Comparison of ENCODE assay signal across 8 cellular contexts in the genomic region with DNA sequence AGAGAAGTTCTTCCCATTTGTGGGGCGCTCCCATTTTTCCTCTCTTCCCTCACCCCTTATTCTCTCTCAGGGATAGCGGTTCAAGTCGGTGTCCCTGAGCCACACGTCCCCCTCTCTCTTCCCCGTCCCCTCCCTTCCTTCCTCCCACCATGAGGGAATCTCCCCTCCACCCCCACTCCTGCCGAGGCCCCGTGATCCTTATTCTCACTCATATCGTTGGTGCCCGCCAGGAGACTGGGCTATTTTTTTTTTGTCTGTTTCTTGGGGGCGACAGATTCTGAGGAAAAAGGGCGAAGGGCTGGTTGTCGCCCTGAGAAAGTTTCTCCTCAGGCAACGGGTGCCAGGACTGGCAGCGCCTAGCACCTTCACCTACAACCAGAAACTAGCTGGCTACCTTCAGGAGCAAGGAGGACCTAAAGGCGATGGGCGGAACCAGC. TPM values are rescaled to one million over a fixed set of nuclear protein-coding genes. Genes with fewer than 3 reads are reported as not detected.
DNase-seq lines count a peak whose midpoint lies in the region; FAIRE-seq lines count a peak whose summit lies in the region.

No MANE protein-coding gene starts in this region.

- H3K9me3 Mint-ChIP-seq in T-helper 1 cell treated with Interleukin-12 subunit alpha and Interleukin-12 subunit beta and Interleukin-4 antibody, amounts not matched to agents 30 μg/mL and 1 μg/mL, for 36 hours: no peaks in the 10 kb centered on the region
- no peaks in the 10 kb centered on the region for H3K9me3 Mint-ChIP-seq in immature natural killer cell

- H3K36me3 ChIP-seq in adipocyte (ENCODE audit: control insufficient read depth, insufficient read depth, low read length, severe bottlenecking) (peaks cover 11% of the 10 kb centered on the region), stomach smooth muscle (ENCODE audit: control insufficient read depth in 2 of 2, insufficient read depth in 2 of 2, low read length in 2 of 2) (peaks cover 1 to 5% of the 10 kb centered on the region in 2 donors)

- H3K27me3 Mint-ChIP-seq in T-helper 1 cell treated with Interleukin-12 subunit alpha and Interleukin-12 subunit beta and Interleukin-4 antibody, amounts not matched to agents 30 μg/mL and 1 μg/mL, for 36 hours (ENCODE audit: low read depth): peaks cover 10% of the 10 kb centered on the region
- peaks cover 24 to 29% (median 25%) of the 10 kb centered on the region in 3 donors for H3K27me3 Mint-ChIP-seq in immature natural killer cell (ENCODE audit: low read depth in 3 of 3)

- peaks cover 28% of the 10 kb centered on the region for H3K4me1 ChIP-seq in adipocyte (ENCODE audit: control insufficient read depth, insufficient read depth, low read length)
- peaks cover 29% of the 10 kb centered on the region for H3K4me1 ChIP-seq in stomach smooth muscle (ENCODE audit: control insufficient read depth, insufficient read depth, low read length)

- H3K27me3 ChIP-seq in adipocyte (replicated peaks; ENCODE audit: control insufficient read depth, insufficient read depth, low read length) (no peaks in the 10 kb centered on the region), stomach smooth muscle (ENCODE audit: control insufficient read depth in 1 of 2, insufficient read depth in 2 of 2, low read length in 2 of 2) (no peaks in the 10 kb centered on the region)

- peaks cover 24% of the 10 kb centered on the region for H3K4me1 Mint-ChIP-seq in T-helper 1 cell treated with Interleukin-12 subunit alpha and Interleukin-12 subunit beta and Interleukin-4 antibody, amounts not matched to agents 30 μg/mL and 1 μg/mL, for 36 hours (ENCODE audit: low read depth)
- peaks cover 65 to 68% of the 10 kb centered on the region in 2 donors for H3K4me1 Mint-ChIP-seq in immature natural killer cell

- H3K9me3 ChIP-seq in adipocyte (ENCODE audit: control insufficient read depth, low read length) (no peaks in the 10 kb centered on the region), stomach smooth muscle (ENCODE audit: control insufficient read depth in 2 of 2, low read length in 2 of 2) (no peaks in the 10 kb centered on the region)

- no peak overlapping the region for H3K27ac Mint-ChIP-seq in T-helper 1 cell treated with Interleukin-12 subunit alpha and Interleukin-12 subunit beta and Interleukin-4 antibody, amounts not matched to agents 30 μg/mL and 1 μg/mL, for 36 hours
- H3K27ac Mint-ChIP-seq in immature natural killer cell: peak overlapping the region; percentile 98 to 100 (median 99)

- no peak for FAIRE-seq in RCC 7860 (lab: Jason Lieb, UNC)

- H3K4me3 Mint-ChIP-seq in T-helper 1 cell treated with Interleukin-12 subunit alpha and Interleukin-12 subunit beta and Interleukin-4 antibody, amounts not matched to agents 30 μg/mL and 1 μg/mL, for 36 hours: peak overlapping the region; percentile 94
- peak overlapping the region; percentile 95 to 99 (median 96) for H3K4me3 Mint-ChIP-seq in immature natural killer cell

- peak overlapping the region; percentile 100 for H3K27ac ChIP-seq in stomach smooth muscle (ENCODE audit: low read length)

- peak overlapping the region; percentile 98 for H3K4me3 ChIP-seq in adipocyte (ENCODE audit: low read length)
- peak overlapping the region; percentile 69 to 88 for H3K4me3 ChIP-seq in stomach smooth muscle (ENCODE audit: low read length in 2 of 2)

- DNase-seq in T-helper 1 cell (no peak), adipocyte (ENCODE audit: low read depth) (no peak), immature natural killer cell (no peak), RCC 7860 (ENCODE audit: low spot score) (no peak), NCI-H1436 treated with DMSO at 0.1 percent for 48 hours (lab: John Stamatoyannopoulos, UW) (no peak), NCI-H345 treated with DMSO at 0.1 percent for 48 hours (lab: John Stamatoyannopoulos, UW; ENCODE audit: unreplicated experiment) (no peak)

- H3K9ac ChIP-seq in adipocyte (ENCODE audit: low read length) (peak overlapping the region; percentile 95), stomach smooth muscle (ENCODE audit: low read length in 2 of 2) (peak overlapping the region in 1 of 2 donors; percentile 92)

- peaks cover 17% of the 10 kb centered on the region for H3K36me3 Mint-ChIP-seq in T-helper 1 cell treated with Interleukin-12 subunit alpha and Interleukin-12 subunit beta and Interleukin-4 antibody, amounts not matched to agents 30 μg/mL and 1 μg/mL, for 36 hours (ENCODE audit: low read depth)
- H3K36me3 Mint-ChIP-seq in immature natural killer cell: peaks cover 0 to 4% (median 4%) of the 10 kb centered on the region in 3 donors

RNA-seq across cellular contexts. Expression of a gene that starts 0.7 kb away (rescaled TPM):
- 1 to 10 TPM; 4.1 to 5.9 (median 5.7) TPM for polyA plus RNA-seq in immature natural killer cell

RNA-seq across cellular contexts. Expression of a gene that starts 1.9 kb away (rescaled TPM):
- 10 to 100 TPM in 1 of 3 donors, 1 to 10 TPM in 2; 3.0 to 12.1 (median 8.3) TPM for polyA plus RNA-seq in immature natural killer cell

RNA-seq across cellular contexts. Expression of a gene that starts 8.5 kb away (rescaled TPM):
- polyA plus RNA-seq in immature natural killer cell: 10 to 100 TPM; 25.7 to 42.2 (median 41.8) TPM

RNA-seq across cellular contexts. Expression of a gene that starts 36.3 kb away (rescaled TPM):
- 1 to 10 TPM in 1 of 3 donors, under 1 TPM in 1, not detected in 1; 0.43 to 2.2 TPM for polyA plus RNA-seq in immature natural killer cell

RNA-seq across cellular contexts. Expression of a gene that starts 51.2 kb away (rescaled TPM):
- 10 to 100 TPM; 32.4 to 42.2 (median 35.3) TPM for polyA plus RNA-seq in immature natural killer cell
